9 cellular contexts compared by ENCODE assay signal in genomic region chrX:39755152-39756032, GRCh38.
A peak's percentile ranks its signal among the peaks of the same experiment; 100 is the strongest.
DNase-seq lines count a peak whose midpoint lies in the region; ATAC-seq and TF ChIP-seq lines count a peak whose summit lies in the region.
"Had no signal": no experiment of that assay in that cellular context is flagged by ENCODE, and none has a peak within 500 bp of the region (broad histone marks: within the 10 kb centered on the region; RNA-seq: fewer than 3 reads in every experiment).

No MANE protein-coding gene starts in this region.

- DNase-seq in EL: peak; percentile 94
- DNase-seq in NCI-H460 (ENCODE audit: extremely low read depth, low read depth): peak; percentile 88
- DNase-seq in endodermal cell: peak; percentile 78
- DNase-seq in activated naive CD4-positive, alpha-beta T cell treated with anti-CD3 and anti-CD28 coated beads for 36 hours: no peak
- DNase-seq in activated CD4-positive, alpha-beta T cell treated with anti-CD3 and anti-CD28 coated beads, Interleukin-2, amount 50 U/mL, for 4 hours: no peak
- DNase-seq in effector CD4-positive, alpha-beta T cell: no peak

- H3K36me3 Mint-ChIP-seq in endodermal cell (ENCODE audit: low read depth): no peaks in the 10 kb centered on the region
- H3K36me3 Mint-ChIP-seq in activated naive CD4-positive, alpha-beta T cell treated with anti-CD3 and anti-CD28 coated beads for 36 hours (ENCODE audit: low read depth): no peaks in the 10 kb centered on the region

- H3K27me3 ChIP-seq in endodermal cell (ENCODE audit: control insufficient read depth, insufficient read depth, low read length, poor library complexity, severe bottlenecking) (no peaks in the 10 kb centered on the region), muscle layer of colon (ENCODE audit: control insufficient read depth in 1 of 2, insufficient read depth in 2 of 2, low read length in 2 of 2) (peaks cover 0 to 4% of the 10 kb centered on the region in 2 donors)

- no peaks in the 10 kb centered on the region for H3K4me1 ChIP-seq in endodermal cell (ENCODE audit: control insufficient read depth, insufficient read depth, low read length)
- peaks cover 26% of the 10 kb centered on the region for H3K4me1 ChIP-seq in muscle layer of colon (ENCODE audit: insufficient read depth, low read length)

- peaks cover 23% of the 10 kb centered on the region for H3K4me1 Mint-ChIP-seq in endodermal cell
- peaks cover 7% of the 10 kb centered on the region for H3K4me1 Mint-ChIP-seq in activated naive CD4-positive, alpha-beta T cell treated with anti-CD3 and anti-CD28 coated beads for 36 hours (ENCODE audit: low read depth)

- no peak for TF ChIP-seq CTCF in endodermal cell (conservative IDR thresholded peaks at IDR 0.05)

- no peak overlapping the region for H3K4me3 ChIP-seq in endodermal cell (ENCODE audit: low read length)
- H3K4me3 ChIP-seq in muscle layer of colon (ENCODE audit: low read depth in 1 of 2, low read length in 2 of 2): no peak overlapping the region

- WGBS in endodermal cell (ENCODE audit: insufficient coverage in 1 of 2, insufficient read length in 1 of 2), 2 experiments: 83% methylated on average over 23 of the region's 25 CpGs; no CpG with 5 or more reads in 1 of the 2 experiments

- no peak overlapping the region for H3K27ac Mint-ChIP-seq in endodermal cell
- H3K27ac Mint-ChIP-seq in activated naive CD4-positive, alpha-beta T cell treated with anti-CD3 and anti-CD28 coated beads for 36 hours: no peak overlapping the region
- H3K27ac Mint-ChIP-seq: dendritic cell treated with granulocyte-macrophage colony-stimulating factor and Interleukin-4, amounts not matched to agents 40 ng/mL and 50 ng/mL, for 4 days had no signal

- H3K27me3 Mint-ChIP-seq in endodermal cell (ENCODE audit: insufficient read depth): peaks cover 3% of the 10 kb centered on the region
- no peaks in the 10 kb centered on the region for H3K27me3 Mint-ChIP-seq in activated naive CD4-positive, alpha-beta T cell treated with anti-CD3 and anti-CD28 coated beads for 36 hours (ENCODE audit: low read depth)

- H3K9me3 Mint-ChIP-seq in endodermal cell: peaks cover 16% of the 10 kb centered on the region
- no peaks in the 10 kb centered on the region for H3K9me3 Mint-ChIP-seq in activated naive CD4-positive, alpha-beta T cell treated with anti-CD3 and anti-CD28 coated beads for 36 hours
- H3K9me3 Mint-ChIP-seq: dendritic cell treated with granulocyte-macrophage colony-stimulating factor and Interleukin-4, amounts not matched to agents 40 ng/mL and 50 ng/mL, for 4 days had no signal

- ATAC-seq in HG03108 (IDR thresholded peaks at IDR 0.05; ENCODE audit: unreplicated experiment): no peak

- no peak overlapping the region for H3K9ac ChIP-seq in endodermal cell (ENCODE audit: extremely low read depth, low read length, poor library complexity, severe bottlenecking)
- H3K9ac ChIP-seq in muscle layer of colon (ENCODE audit: low read length): no peak overlapping the region

- CTCF ChIA-PET in activated naive CD4-positive, alpha-beta T cell treated with anti-CD3 and anti-CD28 coated beads for 36 hours (lab: Charles Lee): no interaction called here

- H3K9me3 ChIP-seq in endodermal cell (ENCODE audit: control insufficient read depth, low read length) (no peaks in the 10 kb centered on the region), muscle layer of colon (ENCODE audit: low read length) (no peaks in the 10 kb centered on the region)

- no peak overlapping the region for H3K4me3 Mint-ChIP-seq in endodermal cell
- H3K4me3 Mint-ChIP-seq in activated naive CD4-positive, alpha-beta T cell treated with anti-CD3 and anti-CD28 coated beads for 36 hours: no peak overlapping the region
- H3K4me3 Mint-ChIP-seq: dendritic cell treated with granulocyte-macrophage colony-stimulating factor and Interleukin-4, amounts not matched to agents 40 ng/mL and 50 ng/mL, for 4 days had no signal

- intact Hi-C loops in activated naive CD4-positive, alpha-beta T cell treated with anti-CD3 and anti-CD28 coated beads for 36 hours (cut with micrococcal nuclease): no loop called here

- H3K27ac ChIP-seq in endodermal cell (ENCODE audit: low read depth, low read length): peak overlapping the region; percentile 81
- H3K27ac ChIP-seq in muscle layer of colon (ENCODE audit: low read depth, low read length): peak overlapping the region; percentile 68

- H3K36me3 ChIP-seq in endodermal cell (ENCODE audit: control insufficient read depth, insufficient read depth, low read length) (no peaks in the 10 kb centered on the region), muscle layer of colon (ENCODE audit: insufficient read depth, low read length) (no peaks in the 10 kb centered on the region)

Comparison
In these comparisons a context has a peak if more than half of its experiments do, and no peak if none do; other contexts are left out.
1. DNase-seq: peak in EL (single experiment), NCI-H460 (single experiment) and endodermal cell (single experiment); none in activated naive CD4-positive, alpha-beta T cell treated with anti-CD3 and anti-CD28 coated beads for 36 hours (single experiment), activated CD4-positive, alpha-beta T cell treated with anti-CD3 and anti-CD28 coated beads, Interleukin-2, amount 50 U/mL, for 4 hours (0 of 2) and effector CD4-positive, alpha-beta T cell (single experiment).